ENCODE assay signal across 8 cellular contexts in the genomic region with DNA sequence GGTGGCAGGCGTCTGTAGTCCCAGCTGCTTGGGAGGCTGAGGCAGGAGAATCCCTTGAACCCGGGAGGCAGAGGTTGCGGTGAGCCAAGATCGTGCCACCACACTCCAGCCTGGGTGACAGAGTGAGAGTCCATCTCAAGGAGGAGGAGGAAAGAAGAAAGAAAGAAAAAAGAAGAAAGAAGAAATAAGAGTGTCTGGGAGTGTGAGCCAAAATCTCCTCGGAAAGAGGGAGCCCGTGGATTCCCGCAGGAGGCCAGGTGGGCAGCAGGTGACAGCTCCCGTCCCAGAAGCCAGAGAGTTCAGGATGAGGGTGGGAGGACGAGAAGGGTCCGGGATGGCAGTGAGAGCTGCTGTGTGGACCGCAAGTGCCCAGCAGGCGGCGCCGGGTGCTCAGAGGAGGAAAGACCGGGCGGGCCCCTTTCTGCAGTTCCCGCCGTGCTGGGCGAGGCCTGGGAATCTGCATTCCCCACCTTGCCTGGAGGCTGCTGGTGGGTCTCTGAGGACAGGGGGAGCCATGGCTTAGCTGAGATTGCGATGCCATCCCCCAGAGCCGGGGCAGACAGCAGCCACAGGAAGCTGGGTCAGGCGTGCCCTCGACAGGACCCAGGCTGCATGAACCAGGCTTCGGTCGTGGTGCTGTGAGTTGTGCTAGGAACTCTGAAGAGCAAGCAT. TPM values are rescaled to one million over a fixed set of nuclear protein-coding genes. Genes with fewer than 3 reads are reported as not detected.
DNase-seq lines count a peak whose midpoint lies in the region; ATAC-seq and TF ChIP-seq lines count a peak whose summit lies in the region.

No MANE protein-coding gene starts in this region.

- peak; percentile 73 for DNase-seq in Ammon's horn (ENCODE audit: low spot score)
- peak; percentile 74 for DNase-seq in NCI-H146 (lab: John Stamatoyannopoulos, UW)
- DNase-seq in T-helper 9 cell, result peak; percentile 57
- DNase-seq in ascending aorta (ENCODE audit: low spot score in 2 of 2), result peak in 1 of 2 donors; percentile 80
- DNase-seq in hypothalamus (lab: John Stamatoyannopoulos, UW), result peak in 30 of 51 donors; percentile 10 to 73 (median 40)
- DNase-seq in stimulated activated CD4-positive, alpha-beta T cell treated with anti-CD3 and anti-CD28 coated beads, Interleukin-15, amount 100 ng/mL, for 48 hours (ENCODE audit: low read depth in 2 of 2), result peak; percentile 39 to 66

- H3K36me3 ChIP-seq in ascending aorta, result no peaks in the 10 kb centered on the region

- intact Hi-C loops in ascending aorta (cut with DNase I), result no loop called here

- H3K27me3 ChIP-seq in ascending aorta, result no peaks in the 10 kb centered on the region

- H3K4me3 ChIP-seq in ascending aorta, result no peak overlapping the region

- no peak overlapping the region for H3K27ac ChIP-seq in ascending aorta

- no peaks in the 10 kb centered on the region for H3K9me3 ChIP-seq in ascending aorta

- peaks cover 0 to 4% of the 10 kb centered on the region in 2 donors for H3K4me1 ChIP-seq in ascending aorta

- ATAC-seq in GM19397 (IDR thresholded peaks at IDR 0.05; ENCODE audit: unreplicated experiment) (peak; percentile 61), GM19452 (IDR thresholded peaks at IDR 0.05; ENCODE audit: unreplicated experiment) (no peak)

- peak; percentile 74 to 84 (median 82) for TF ChIP-seq CTCF in ascending aorta (IDR thresholded peaks at IDR 0.05)

RNA-seq across cellular contexts. Expression of gene AMZ1, which starts 17.1 kb away (rescaled TPM):
- total RNA-seq in ascending aorta, result not detected

RNA-seq across cellular contexts. Expression of gene TTYH3, which starts 39.1 kb away (rescaled TPM):
- 70.5 TPM for total RNA-seq in ascending aorta
